In genomic region chr6:118893882-118894424, GRCh38 we compare ENCODE assay signal across 1 cellular context.
TF ChIP-seq lines count a peak whose summit lies in the region.

ASF1A (plus strand) TSS chr6:118894152; CDS start chr6:118894414, 262 bp downstream.

TF ChIP-seq in HepG2, 621 proteins besides CTCF, POLR2A, EP300 and RAD21 (continued from another document and continues in another):
- peak; percentile 62; the same call in 1 of the 2 replicates for TF ChIP-seq MYPOP (CRISPR knock-in tag; IDR thresholded peaks at IDR 0.05)
- TF ChIP-seq ZSCAN31 (CRISPR knock-in tag; IDR thresholded peaks at IDR 0.05; ENCODE audit: low read depth): peak; percentile 71
- TF ChIP-seq ZNF546 (CRISPR knock-in tag; conservative IDR thresholded peaks at IDR 0.05): no peak
- no peak for TF ChIP-seq GPBP1L1 (CRISPR knock-in tag; IDR thresholded peaks at IDR 0.05)
- TF ChIP-seq CC2D1A (CRISPR knock-in tag; IDR thresholded peaks at IDR 0.05): 0 out of 2 replicates have a peak, but pooled peaks have one; percentile 74
- TF ChIP-seq ZNF775 (CRISPR knock-in tag; IDR thresholded peaks at IDR 0.05; ENCODE audit: borderline replicate concordance): no peak
- TF ChIP-seq CHD2 (IDR thresholded peaks at IDR 0.05; ENCODE audit: low read depth, low read length): 0 out of 2 replicates have a peak, but pooled peaks have one; percentile 6
- TF ChIP-seq RFX1 (IDR thresholded peaks at IDR 0.05): no peak
- TF ChIP-seq CCAR2 (optimal IDR thresholded peaks at IDR 0.05; ENCODE audit: low read depth, low read length): peak; percentile 79
- no peak; the same call in 1 of the 2 replicates for TF ChIP-seq ZNF230 (CRISPR knock-in tag; IDR thresholded peaks at IDR 0.05)
- no peak for TF ChIP-seq MTF1 (CRISPR knock-in tag; IDR thresholded peaks at IDR 0.05)
- TF ChIP-seq ZNF574 (CRISPR knock-in tag; IDR thresholded peaks at IDR 0.05): peak; percentile 99
- no peak for TF ChIP-seq ZNF660 (CRISPR knock-in tag; IDR thresholded peaks at IDR 0.05; ENCODE audit: borderline replicate concordance, low read depth)
- no peak for TF ChIP-seq ZBTB8A (CRISPR knock-in tag; IDR thresholded peaks at IDR 0.05; ENCODE audit: borderline replicate concordance, low read depth)
- peak; percentile 76; the same call in 1 of the 2 replicates for TF ChIP-seq TP53 (CRISPR knock-in tag; conservative IDR thresholded peaks at IDR 0.05)
- TF ChIP-seq ZNF609 (CRISPR knock-in tag; IDR thresholded peaks at IDR 0.05; ENCODE audit: borderline replicate concordance): no peak
- peak; percentile 85 for TF ChIP-seq ZKSCAN8 (CRISPR knock-in tag; IDR thresholded peaks at IDR 0.05; ENCODE audit: borderline replicate concordance)
- 0 out of 2 replicates have a peak, but pooled peaks have one; percentile 30 for TF ChIP-seq RORA (CRISPR knock-in tag; IDR thresholded peaks at IDR 0.05)
- peak; percentile 53; the same call in 1 of the 2 replicates for TF ChIP-seq ETV5 (CRISPR knock-in tag; IDR thresholded peaks at IDR 0.05; ENCODE audit: borderline replicate concordance)
- TF ChIP-seq REPIN1 (CRISPR knock-in tag; IDR thresholded peaks at IDR 0.05; ENCODE audit: borderline replicate concordance, low read depth): peak; percentile 88
- no peak; the same call in 1 of the 2 replicates for TF ChIP-seq ETV6 (CRISPR knock-in tag; conservative IDR thresholded peaks at IDR 0.05)
- peak; percentile 63; the same call in 1 of the 2 replicates for TF ChIP-seq MLX (CRISPR knock-in tag; IDR thresholded peaks at IDR 0.05)
- peak; percentile 83; the same call in 1 of the 2 replicates for TF ChIP-seq ZNF558 (CRISPR knock-in tag; IDR thresholded peaks at IDR 0.05; ENCODE audit: borderline replicate concordance)
- TF ChIP-seq SRF (IDR thresholded peaks at IDR 0.05; ENCODE audit: low read depth, low read length): peak; percentile 22; the same call in 1 of the 2 replicates
- peak; percentile 85; the same call in 1 of the 2 replicates for TF ChIP-seq ARID2 (CRISPR knock-in tag; IDR thresholded peaks at IDR 0.05; ENCODE audit: borderline replicate concordance)
- no peak for TF ChIP-seq ZNF235 (CRISPR knock-in tag; IDR thresholded peaks at IDR 0.05; ENCODE audit: borderline replicate concordance)
- TF ChIP-seq TBP (CRISPR knock-in tag; IDR thresholded peaks at IDR 0.05): no peak
- peak; percentile 40; the same call in 1 of the 2 replicates for TF ChIP-seq ESRRA (CRISPR knock-in tag; IDR thresholded peaks at IDR 0.05; ENCODE audit: low read depth)
- TF ChIP-seq MAX (IDR thresholded peaks at IDR 0.05): peak; percentile 38; the same call in 1 of the 2 replicates
- peak; percentile 72 for TF ChIP-seq RXRB (CRISPR knock-in tag; IDR thresholded peaks at IDR 0.05; ENCODE audit: borderline replicate concordance)
- peak; percentile 90; the same call in 1 of the 2 replicates for TF ChIP-seq DR1 (CRISPR knock-in tag; IDR thresholded peaks at IDR 0.05)
- TF ChIP-seq NFKBIZ (CRISPR knock-in tag; IDR thresholded peaks at IDR 0.05): peak; percentile 60; the same call in 1 of the 2 replicates
- no peak for TF ChIP-seq DNMT3B (CRISPR knock-in tag; conservative IDR thresholded peaks at IDR 0.05)
- TF ChIP-seq FOXA1 (IDR thresholded peaks at IDR 0.05): no peak
- peak; percentile 38; the same call in 1 of the 2 replicates for TF ChIP-seq FOXA1 (CRISPR knock-in tag; IDR thresholded peaks at IDR 0.05)
- no peak for TF ChIP-seq ZNF720 (CRISPR knock-in tag; IDR thresholded peaks at IDR 0.05)
- TF ChIP-seq CHCHD3 (CRISPR knock-in tag; IDR thresholded peaks at IDR 0.05): no peak
- peak; percentile 83 for TF ChIP-seq XRCC5 (optimal IDR thresholded peaks at IDR 0.05; ENCODE audit: low read length)
- TF ChIP-seq THRA (CRISPR knock-in tag; IDR thresholded peaks at IDR 0.05; ENCODE audit: borderline replicate concordance): peak; percentile 69; the same call in 1 of the 2 replicates
- TF ChIP-seq ZNF883 (CRISPR knock-in tag; IDR thresholded peaks at IDR 0.05; ENCODE audit: not compliant biosample characterization): no peak
- TF ChIP-seq ZNF740 (CRISPR knock-in tag; IDR thresholded peaks at IDR 0.05): 0 out of 2 replicates have a peak, but pooled peaks have one; percentile 34
- peak; percentile 40; the same call in 1 of the 2 replicates for TF ChIP-seq CEBPG (CRISPR knock-in tag; IDR thresholded peaks at IDR 0.05)
- no peak for TF ChIP-seq AFF4 (CRISPR knock-in tag; IDR thresholded peaks at IDR 0.05)
- TF ChIP-seq NFYC (CRISPR knock-in tag; IDR thresholded peaks at IDR 0.05): peak; percentile 83
- TF ChIP-seq IKZF1 (IDR thresholded peaks at IDR 0.05): no peak
- TF ChIP-seq ZNF567 (CRISPR knock-in tag; IDR thresholded peaks at IDR 0.05; ENCODE audit: borderline replicate concordance): no peak
- TF ChIP-seq GMEB1 (CRISPR knock-in tag; IDR thresholded peaks at IDR 0.05; ENCODE audit: borderline replicate concordance): peak; percentile 84; the same call in 1 of the 2 replicates
